ENCODE assay signal across 13 cellular contexts in genomic region chr7:137681657-137682562, GRCh38.
DNase-seq lines count a peak whose midpoint lies in the region; ATAC-seq and TF ChIP-seq lines count a peak whose summit lies in the region.
"Had no signal": no experiment of that assay in that cellular context is flagged by ENCODE, and none has a peak within 500 bp of the region (broad histone marks: within the 10 kb centered on the region; RNA-seq: fewer than 3 reads in every experiment).

No MANE protein-coding gene starts in this region.

- CTCF ChIA-PET in mammary epithelial cell (lab: Charles Lee; ENCODE audit: low non-redundant PET): no interaction called here

- peak overlapping the region; percentile 23 for H2AK5ac ChIP-seq in mesenchymal stem cell (ENCODE audit: low read length, severe bottlenecking)

- H2BK12ac ChIP-seq in mesenchymal stem cell (ENCODE audit: low read length in 2 of 2): no peak overlapping the region

- H3K9me3 ChIP-seq in MG63 (no peaks in the 10 kb centered on the region), mammary epithelial cell (replicated peaks; ENCODE audit: insufficient read depth, low read length) (no peaks in the 10 kb centered on the region), mesenchymal stem cell (ENCODE audit: control insufficient read depth, low read length) (no peaks in the 10 kb centered on the region), MM.1S (replicated peaks; ENCODE audit: insufficient read depth, low read length) (no peaks in the 10 kb centered on the region)
- H3K9me3 ChIP-seq: BLaER1 treated with 17β-estradiol and CSF1 and Interleukin-3, amounts not matched to agents 10 nM and 100 nM; thyroid gland had no signal

- 74% methylated on average over 7 of the region's 7 CpGs for WGBS in mammary epithelial cell (ENCODE audit: low coverage, missing lambda C conversion rate)
- WGBS in mesenchymal stem cell: 76% methylated on average over 7 of the region's 7 CpGs

- TF ChIP-seq CTCF in mammary epithelial cell (conservative IDR thresholded peaks at IDR 0.05 in 1 of 2, IDR thresholded peaks at IDR 0.05 in 1 of 2; ENCODE audit: extremely low read depth in 1 of 2, insufficient read depth in 1 of 2, low read depth in 1 of 2, low read length in 2 of 2): no peak
- no peak for TF ChIP-seq CTCF in MM.1S (IDR thresholded peaks at IDR 0.05; ENCODE audit: low read length)

- DNase-seq in AG08396 (ENCODE audit: low spot score): peak; percentile 45
- DNase-seq in MG63: peak; percentile 9
- DNase-seq in mammary epithelial cell: peak; percentile 78
- DNase-seq in mesenchymal stem cell: peak; percentile 69
- no peak for DNase-seq in NCI-H345 treated with DMSO at 0.1 percent for 48 hours (lab: John Stamatoyannopoulos, UW; ENCODE audit: unreplicated experiment)
- DNase-seq in MM.1S: no peak
- no peak for DNase-seq in DMS53 treated with DMSO at 0.1 percent for 48 hours (lab: John Stamatoyannopoulos, UW; ENCODE audit: unreplicated experiment)
- DNase-seq: activated CD8-positive, alpha-beta memory T cell treated with anti-CD3 and anti-CD28 coated beads for 24 hours; retina; thyroid gland had no signal

- in situ Hi-C loops in mammary epithelial cell (cut with MboI; ENCODE audit: low sequenced_read_pairs in 2 of 2): no loop called here

- no peaks in the 10 kb centered on the region for H3K79me2 ChIP-seq in mammary epithelial cell (ENCODE audit: insufficient read depth, low read length)
- H3K79me2 ChIP-seq in MM.1S (ENCODE audit: low read length): no peaks in the 10 kb centered on the region

- H4K91ac ChIP-seq in mesenchymal stem cell (ENCODE audit: low read length): no peak overlapping the region

- peak overlapping the region; percentile 24 for H4K8ac ChIP-seq in mesenchymal stem cell (ENCODE audit: low read length)

- no peak overlapping the region for H3K14ac ChIP-seq in mesenchymal stem cell (ENCODE audit: low read length in 2 of 2)

- H3K4me2 ChIP-seq in mammary epithelial cell (ENCODE audit: insufficient read depth, low read depth, low read length): peak overlapping the region; percentile 56
- H3K4me2 ChIP-seq in mesenchymal stem cell (ENCODE audit: low read length, poor library complexity, severe bottlenecking): no peak overlapping the region
- no peak overlapping the region for H3K4me2 ChIP-seq in MM.1S (ENCODE audit: low read depth, low read length)

- no peaks in the 10 kb centered on the region for H3K79me1 ChIP-seq in mesenchymal stem cell (replicated peaks; ENCODE audit: low read length, poor library complexity, severe bottlenecking)

- no peaks in the 10 kb centered on the region for H3K9me2 ChIP-seq in MM.1S (replicated peaks; ENCODE audit: insufficient read depth, low read length)

- intact Hi-C loops in mammary epithelial cell (cut with micrococcal nuclease): no loop called here

- no peak overlapping the region for H3K18ac ChIP-seq in mesenchymal stem cell (ENCODE audit: low read depth in 1 of 2, low read length in 2 of 2)

- peaks cover 15% of the 10 kb centered on the region for H3K4me1 ChIP-seq in mammary epithelial cell (ENCODE audit: insufficient read depth, low read length)
- peaks cover 2% of the 10 kb centered on the region for H3K4me1 ChIP-seq in mesenchymal stem cell (ENCODE audit: control insufficient read depth, insufficient read depth, low read depth, low read length)
- H3K4me1 ChIP-seq in MM.1S (ENCODE audit: low read length): no peaks in the 10 kb centered on the region
- H3K4me1 ChIP-seq: thyroid gland had no signal

- no peak for ATAC-seq in GM18520 (IDR thresholded peaks at IDR 0.05; ENCODE audit: unreplicated experiment)
- ATAC-seq: activated naive CD4-positive, alpha-beta T cell treated with anti-CD3 and anti-CD28 coated beads, Interleukin-2, amount 50 U/mL, for 72 hours had no signal

- no peaks in the 10 kb centered on the region for H3F3A ChIP-seq in MM.1S (ENCODE audit: insufficient read depth, low read length)

- no peak overlapping the region for H2BK120ac ChIP-seq in mesenchymal stem cell (ENCODE audit: low read depth, low read length)

- no peak overlapping the region for H2BK15ac ChIP-seq in mesenchymal stem cell (ENCODE audit: low read depth, poor library complexity, severe bottlenecking)

- no peaks in the 10 kb centered on the region for H3K27me3 ChIP-seq in MG63
- no peaks in the 10 kb centered on the region for H3K27me3 ChIP-seq in mammary epithelial cell (ENCODE audit: insufficient read depth, low read length)
- no peaks in the 10 kb centered on the region for H3K27me3 ChIP-seq in mesenchymal stem cell (ENCODE audit: control insufficient read depth in 1 of 2, insufficient read depth in 1 of 2, low read length in 2 of 2)
- H3K27me3 ChIP-seq in MM.1S (replicated peaks; ENCODE audit: insufficient read depth, low read length): no peaks in the 10 kb centered on the region
- H3K27me3 ChIP-seq: BLaER1 treated with 17β-estradiol and CSF1 and Interleukin-3, amounts not matched to agents 10 nM and 100 nM; thyroid gland had no signal

- H3K27ac ChIP-seq in mammary epithelial cell (ENCODE audit: insufficient read depth, low read depth, low read length): peak overlapping the region; percentile 57
- peak overlapping the region; percentile 85 for H3K27ac ChIP-seq in mesenchymal stem cell (ENCODE audit: low read length, poor library complexity, severe bottlenecking)
- no peak overlapping the region for H3K27ac ChIP-seq in MM.1S (ENCODE audit: low read length)
- H3K27ac ChIP-seq: BLaER1 treated with 17β-estradiol and CSF1 and Interleukin-3, amounts not matched to agents 10 nM and 100 nM; thyroid gland had no signal

- H2AFZ ChIP-seq in mammary epithelial cell (ENCODE audit: low read depth, low read length) (peak overlapping the region; percentile 65), mesenchymal stem cell (ENCODE audit: low read depth, low read length) (no peak overlapping the region), MM.1S (ENCODE audit: low read length) (no peak overlapping the region)

- H3K4me3 ChIP-seq in MG63: no peak overlapping the region
- no peak overlapping the region for H3K4me3 ChIP-seq in mammary epithelial cell (replicated peaks in 1 of 3; ENCODE audit: insufficient read depth in 1 of 3, low read depth in 2 of 3, low read length in 3 of 3)
- H3K4me3 ChIP-seq in mesenchymal stem cell (ENCODE audit: insufficient read depth in 1 of 2, low read depth in 1 of 2, low read length in 2 of 2): peak overlapping the region in 1 of 2 experiments; percentile 41
- no peak overlapping the region for H3K4me3 ChIP-seq in MM.1S (ENCODE audit: low read length)
- H3K4me3 ChIP-seq: BLaER1 treated with 17β-estradiol and CSF1 and Interleukin-3, amounts not matched to agents 10 nM and 100 nM; thyroid gland had no signal

- BruUV-seq in mammary epithelial cell (replicated peaks; lab: Mats Ljungman, UMichigan): TSS peak; percentile 33

- peak overlapping the region; percentile 53 for H2BK5ac ChIP-seq in mesenchymal stem cell (ENCODE audit: low read depth, low read length, poor library complexity, severe bottlenecking)

- H3K36me3 ChIP-seq in MG63 (no peaks in the 10 kb centered on the region), mammary epithelial cell (ENCODE audit: insufficient read depth, low read length) (no peaks in the 10 kb centered on the region), mesenchymal stem cell (ENCODE audit: control insufficient read depth in 1 of 2, insufficient read depth in 2 of 2, low read depth in 1 of 2, low read length in 2 of 2) (no peaks in the 10 kb centered on the region), MM.1S (replicated peaks; ENCODE audit: insufficient read depth, low read length) (no peaks in the 10 kb centered on the region)
- H3K36me3 ChIP-seq: BLaER1 treated with 17β-estradiol and CSF1 and Interleukin-3, amounts not matched to agents 10 nM and 100 nM; thyroid gland had no signal

- H4K20me1 ChIP-seq in mammary epithelial cell (ENCODE audit: insufficient read depth, low read length) (no peaks in the 10 kb centered on the region), MM.1S (ENCODE audit: insufficient read depth, low read length) (no peaks in the 10 kb centered on the region)
- H4K20me1 ChIP-seq: BLaER1 treated with 17β-estradiol and CSF1 and Interleukin-3, amounts not matched to agents 10 nM and 100 nM had no signal

- H3K9ac ChIP-seq in mammary epithelial cell (ENCODE audit: insufficient read depth, low read length) (no peak overlapping the region), mesenchymal stem cell (ENCODE audit: low read length) (peak overlapping the region; percentile 82), MM.1S (ENCODE audit: low read length) (no peak overlapping the region)
- H3K9ac ChIP-seq: BLaER1 treated with 17β-estradiol and CSF1 and Interleukin-3, amounts not matched to agents 10 nM and 100 nM had no signal

- H3K23ac ChIP-seq in mesenchymal stem cell (ENCODE audit: low read length in 2 of 2): no peak overlapping the region

- H3K4ac ChIP-seq in mesenchymal stem cell (ENCODE audit: low read depth in 1 of 2, low read length in 2 of 2): no peak overlapping the region

- dilution Hi-C loops in mammary epithelial cell (cut with HindIII; ENCODE audit: low sequenced_read_pairs): no loop called here

Comparison
In these comparisons a context has a peak if more than half of its experiments do, and no peak if none do; other contexts are left out.
1. DNase-seq: peak in AG08396 (single experiment), MG63 (single experiment), mammary epithelial cell (single experiment) and mesenchymal stem cell (single experiment); none in NCI-H345 treated with DMSO at 0.1 percent for 48 hours (single experiment), MM.1S (single experiment) and DMS53 treated with DMSO at 0.1 percent for 48 hours (single experiment).